In genomic region chr13:37201081-37201480, GRCh38 we compare ENCODE assay signal across 19 cellular contexts.
DNase-seq lines count a peak whose midpoint lies in the region; ATAC-seq and TF ChIP-seq lines count a peak whose summit lies in the region.
"Had no signal": no experiment of that assay in that cellular context is flagged by ENCODE, and none has a peak within 500 bp of the region (broad histone marks: within the 10 kb centered on the region; RNA-seq: fewer than 3 reads in every experiment).

No MANE protein-coding gene starts in this region.

- no peaks in the 10 kb centered on the region for H3K9me2 ChIP-seq in GM23338 (ENCODE audit: insufficient read depth)

- H3K4me2 ChIP-seq in GM23338 (no peak overlapping the region), fibroblast of lung (ENCODE audit: extremely low read depth, insufficient read depth, low read length) (no peak overlapping the region), osteoblast (ENCODE audit: insufficient read depth, low read length) (no peak overlapping the region)

- ATAC-seq in GM23338: no peak
- ATAC-seq in WTC11: no peak
- ATAC-seq in GM18873 (IDR thresholded peaks at IDR 0.05; ENCODE audit: low FRiP score, unreplicated experiment): no peak
- no peak for ATAC-seq in HG03439 (IDR thresholded peaks at IDR 0.05; ENCODE audit: unreplicated experiment)
- ATAC-seq: HCT116, Panc1 had no signal

- H3F3A ChIP-seq in GM23338 (replicated peaks; ENCODE audit: low read depth): no peaks in the 10 kb centered on the region

- H3K9ac ChIP-seq in fibroblast of lung (ENCODE audit: insufficient read depth, low read length): no peak overlapping the region

- H3K4me1 ChIP-seq in GM23338 (ENCODE audit: insufficient read depth) (peaks cover 22% of the 10 kb centered on the region; the same call in 1 of the 2 replicates), fibroblast of lung (ENCODE audit: control insufficient read depth, extremely low read depth, insufficient read depth, low read length) (peaks cover 3% of the 10 kb centered on the region), osteoblast (ENCODE audit: insufficient read depth, low read length) (peaks cover 21% of the 10 kb centered on the region)
- H3K4me1 ChIP-seq: Caco-2 had no signal

- no peaks in the 10 kb centered on the region for H3K36me3 ChIP-seq in GM23338 (ENCODE audit: insufficient read depth)
- no peaks in the 10 kb centered on the region for H3K36me3 ChIP-seq in fibroblast of lung (ENCODE audit: control insufficient read depth, insufficient read depth, low read length)
- H3K36me3 ChIP-seq in osteoblast (ENCODE audit: insufficient read depth, low read length): no peaks in the 10 kb centered on the region

- no peak overlapping the region for H3K4me3 ChIP-seq in GM23338
- H3K4me3 ChIP-seq in fibroblast of lung (replicated peaks in 1 of 4; ENCODE audit: control extremely low read depth in 1 of 4, insufficient read depth in 1 of 4, low read depth in 3 of 4, low read length in 4 of 4): no peak overlapping the region
- no peak overlapping the region for H3K4me3 ChIP-seq in osteoblast (ENCODE audit: insufficient read depth, low read length)

- H3K4me1 Mint-ChIP-seq in GM23338 (peaks cover 34% of the 10 kb centered on the region), WTC11 (peaks cover 45% of the 10 kb centered on the region)
- H3K4me1 Mint-ChIP-seq: CD4-positive, alpha-beta memory T cell had no signal

- H3K36me3 Mint-ChIP-seq in GM23338 (ENCODE audit: low read depth): no peaks in the 10 kb centered on the region; the same call in 2 of the 3 replicates
- no peaks in the 10 kb centered on the region for H3K36me3 Mint-ChIP-seq in WTC11
- H3K36me3 Mint-ChIP-seq: CD4-positive, alpha-beta memory T cell had no signal

- H3K79me2 ChIP-seq in GM23338 (replicated peaks; ENCODE audit: insufficient read depth): no peaks in the 10 kb centered on the region
- H3K79me2 ChIP-seq in fibroblast of lung (ENCODE audit: control insufficient read depth, insufficient read depth, low read length): no peaks in the 10 kb centered on the region
- H3K79me2 ChIP-seq in osteoblast (ENCODE audit: insufficient read depth, low read length): no peaks in the 10 kb centered on the region

- CTCF ChIA-PET in WTC11 (lab: Charles Lee): no interaction called here

- H3K27me3 ChIP-seq in GM23338 (ENCODE audit: insufficient read depth) (no peaks in the 10 kb centered on the region), fibroblast of lung (ENCODE audit: control insufficient read depth, insufficient read depth, low read length) (no peaks in the 10 kb centered on the region), osteoblast (ENCODE audit: insufficient read depth, low read length) (no peaks in the 10 kb centered on the region)

- H3K27ac ChIP-seq in GM23338 (ENCODE audit: low read depth) (no peak overlapping the region), fibroblast of lung (ENCODE audit: insufficient read depth, low read length) (no peak overlapping the region), osteoblast (ENCODE audit: low read depth, low read length) (peak overlapping the region; percentile 1)
- H3K27ac ChIP-seq: RWPE1 had no signal

- TF ChIP-seq CTCF in GM23338 (conservative IDR thresholded peaks at IDR 0.05; ENCODE audit: low read depth in 2 of 2) (no peak), WTC11 (IDR thresholded peaks at IDR 0.05) (no peak), fibroblast of lung (conservative IDR thresholded peaks at IDR 0.05 in 1 of 2, IDR thresholded peaks at IDR 0.05 in 1 of 2; ENCODE audit: low read depth in 1 of 2, low read length in 2 of 2) (no peak), osteoblast (IDR thresholded peaks at IDR 0.05; ENCODE audit: extremely low read depth, low read depth, low read length) (no peak)

- no peak overlapping the region for H3K4me3 Mint-ChIP-seq in GM23338
- H3K4me3 Mint-ChIP-seq in WTC11: no peak overlapping the region
- H3K4me3 Mint-ChIP-seq: CD4-positive, alpha-beta memory T cell had no signal

- H4K20me1 ChIP-seq in GM23338 (replicated peaks; ENCODE audit: insufficient read depth) (no peaks in the 10 kb centered on the region), fibroblast of lung (ENCODE audit: control insufficient read depth, extremely low read depth, insufficient read depth, low read length) (no peaks in the 10 kb centered on the region), osteoblast (ENCODE audit: insufficient read depth, low read length) (no peaks in the 10 kb centered on the region)

- H3K27ac Mint-ChIP-seq in GM23338: peak overlapping the region; percentile 31; the same call in 1 of the 2 replicates
- H3K27ac Mint-ChIP-seq in WTC11: peak overlapping the region; percentile 21; the same call in 1 of the 2 replicates
- H3K27ac Mint-ChIP-seq: CD4-positive, alpha-beta memory T cell had no signal

- no peaks in the 10 kb centered on the region for H3K9me3 ChIP-seq in fibroblast of lung (ENCODE audit: control insufficient read depth, insufficient read depth, low read depth, low read length)
- H3K9me3 ChIP-seq in osteoblast (ENCODE audit: low read depth, low read length): no peaks in the 10 kb centered on the region
- H3K9me3 ChIP-seq: Caco-2 had no signal

- no peak for DNase-seq in GM23338 (ENCODE audit: low spot score)
- DNase-seq in WTC11 (ENCODE audit: low spot score): no peak
- DNase-seq in fibroblast of lung (ENCODE audit: low read depth in 2 of 2): peak in 1 of 2 donors; percentile 22
- DNase-seq in osteoblast (ENCODE audit: insufficient read length, low spot score, missing footprints): no peak
- DNase-seq in MV-4-11 (lab: John Stamatoyannopoulos, UW): no peak
- DNase-seq: C1 segment of cervical spinal cord; Caco-2; CD4-positive, alpha-beta memory T cell; GOT3; Karpas-422; NCI-H2029; NCI-H446 treated with DMSO at 0.1 percent for 48 hours; NCI-H526 treated with DMSO at 0.1 percent for 48 hours; SHP77 had no signal

- H3K27me3 Mint-ChIP-seq in GM23338 (ENCODE audit: insufficient read depth, low read depth, poor library complexity): peaks cover 2% of the 10 kb centered on the region
- no peaks in the 10 kb centered on the region; the same call in 1 of the 2 replicates for H3K27me3 Mint-ChIP-seq in WTC11 (ENCODE audit: low read depth)

- POLR2A ChIA-PET in WTC11 (lab: Charles Lee): no interaction called here

- H2AFZ ChIP-seq in GM23338 (peak overlapping the region; percentile 30; the same call in 1 of the 2 replicates), fibroblast of lung (ENCODE audit: low read length) (peak overlapping the region; percentile 32), osteoblast (ENCODE audit: low read length) (no peak overlapping the region)

- no peaks in the 10 kb centered on the region; the same call in 2 of the 3 replicates for H3K9me3 Mint-ChIP-seq in GM23338
- no peaks in the 10 kb centered on the region; the same call in 1 of the 2 replicates for H3K9me3 Mint-ChIP-seq in WTC11

TF ChIP-seq in GM23338, 12 proteins besides CTCF, POLR2A, EP300 and RAD21 (continues in another document):
- TF ChIP-seq NANOG (IDR thresholded peaks at IDR 0.05; ENCODE audit: borderline replicate concordance): no peak

TF ChIP-seq in WTC11, 78 proteins besides CTCF, POLR2A, EP300 and RAD21 (continues in another document):
- no peak for TF ChIP-seq ETV6 (CRISPR knock-in tag; IDR thresholded peaks at IDR 0.05)
- no peak for TF ChIP-seq ZNF416 (CRISPR knock-in tag; IDR thresholded peaks at IDR 0.05)
- no peak for TF ChIP-seq FOXJ3 (CRISPR knock-in tag; IDR thresholded peaks at IDR 0.05; ENCODE audit: borderline replicate concordance)
- TF ChIP-seq, protein P1, sequence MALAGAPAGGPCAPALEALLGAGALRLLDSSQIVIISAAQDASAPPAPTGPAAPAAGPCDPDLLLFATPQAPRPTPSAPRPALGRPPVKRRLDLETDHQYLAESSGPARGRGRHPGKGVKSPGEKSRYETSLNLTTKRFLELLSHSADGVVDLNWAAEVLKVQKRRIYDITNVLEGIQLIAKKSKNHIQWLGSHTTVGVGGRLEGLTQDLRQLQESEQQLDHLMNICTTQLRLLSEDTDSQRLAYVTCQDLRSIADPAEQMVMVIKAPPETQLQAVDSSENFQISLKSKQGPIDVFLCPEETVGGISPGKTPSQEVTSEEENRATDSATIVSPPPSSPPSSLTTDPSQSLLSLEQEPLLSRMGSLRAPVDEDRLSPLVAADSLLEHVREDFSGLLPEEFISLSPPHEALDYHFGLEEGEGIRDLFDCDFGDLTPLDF (CRISPR knock-in tag; IDR thresholded peaks at IDR 0.05): no peak
- TF ChIP-seq CDX4 (CRISPR knock-in tag; IDR thresholded peaks at IDR 0.05; ENCODE audit: borderline replicate concordance): no peak
- TF ChIP-seq SMAD3 (CRISPR knock-in tag; IDR thresholded peaks at IDR 0.05; ENCODE audit: borderline replicate concordance): no peak
- no peak for TF ChIP-seq ZNF219 (CRISPR knock-in tag; IDR thresholded peaks at IDR 0.05; ENCODE audit: borderline replicate concordance)
